Comparison of ENCODE assay signal across 16 cellular contexts in the genomic region with DNA sequence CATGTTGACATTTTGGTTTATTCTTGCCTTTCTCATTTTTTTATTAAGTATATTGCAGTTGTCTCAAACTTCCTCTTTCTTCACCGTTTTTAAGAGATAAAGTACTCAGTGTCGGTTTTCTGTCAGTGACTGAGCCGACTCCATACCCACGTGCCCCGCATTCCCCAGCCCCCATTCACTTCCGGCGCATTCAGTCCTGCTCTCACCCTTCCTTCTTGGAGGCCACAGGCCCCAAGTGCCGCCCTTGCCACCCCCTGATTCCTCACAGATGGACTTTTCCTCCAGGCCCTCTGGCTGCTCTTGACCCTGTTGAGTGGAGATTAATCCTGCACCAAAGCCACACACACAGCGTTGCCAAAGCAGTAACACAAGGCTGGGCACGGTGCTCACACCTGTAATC. TPM values are rescaled to one million over a fixed set of nuclear protein-coding genes. Genes with fewer than 3 reads are reported as not detected.
DNase-seq lines count a peak whose midpoint lies in the region; ATAC-seq lines count a peak whose summit lies in the region.
"Had no signal": no experiment of that assay in that cellular context is flagged by ENCODE, and none has a peak within 500 bp of the region (broad histone marks: within the 10 kb centered on the region; RNA-seq: fewer than 3 reads in every experiment).

No MANE protein-coding gene starts in this region.

- peak overlapping the region; percentile 92 for H3K27ac Mint-ChIP-seq in activated naive CD4-positive, alpha-beta T cell treated with anti-CD3 and anti-CD28 coated beads, Interleukin-2, amount 50 U/mL, for 24 hours
- H3K27ac Mint-ChIP-seq in activated naive CD8-positive, alpha-beta T cell treated with anti-CD3 and anti-CD28 coated beads, Interleukin-2, amount 50 U/mL, for 24 hours: peak overlapping the region; percentile 88
- H3K27ac Mint-ChIP-seq in stimulated activated naive CD8-positive, alpha-beta T cell treated with anti-CD3 and anti-CD28 coated beads, Interleukin-15, amount 100 ng/mL, for 72 hours: peak overlapping the region; percentile 91 to 96

- H3K36me3 Mint-ChIP-seq in activated naive CD4-positive, alpha-beta T cell treated with anti-CD3 and anti-CD28 coated beads, Interleukin-2, amount 50 U/mL, for 24 hours: peaks cover 33% of the 10 kb centered on the region
- peaks cover 71% of the 10 kb centered on the region for H3K36me3 Mint-ChIP-seq in activated naive CD8-positive, alpha-beta T cell treated with anti-CD3 and anti-CD28 coated beads, Interleukin-2, amount 50 U/mL, for 24 hours (ENCODE audit: low read depth)

- H3K4me1 Mint-ChIP-seq in activated naive CD4-positive, alpha-beta T cell treated with anti-CD3 and anti-CD28 coated beads, Interleukin-2, amount 50 U/mL, for 24 hours: peaks cover 31% of the 10 kb centered on the region
- peaks cover 36% of the 10 kb centered on the region for H3K4me1 Mint-ChIP-seq in activated naive CD8-positive, alpha-beta T cell treated with anti-CD3 and anti-CD28 coated beads, Interleukin-2, amount 50 U/mL, for 24 hours
- H3K4me1 Mint-ChIP-seq in stimulated activated naive CD8-positive, alpha-beta T cell treated with anti-CD3 and anti-CD28 coated beads, Interleukin-15, amount 100 ng/mL, for 72 hours: peaks cover 32% of the 10 kb centered on the region

- no peak for ATAC-seq in activated naive CD8-positive, alpha-beta T cell treated with anti-CD3 and anti-CD28 coated beads, Interleukin-2, amount 50 U/mL, for 24 hours
- ATAC-seq in stimulated activated naive CD8-positive, alpha-beta T cell treated with anti-CD3 and anti-CD28 coated beads, Interleukin-15, amount 100 ng/mL, for 72 hours: no peak
- no peak for ATAC-seq in GM19397 (IDR thresholded peaks at IDR 0.05; ENCODE audit: unreplicated experiment)

- no peaks in the 10 kb centered on the region for H3K9me3 Mint-ChIP-seq in activated naive CD4-positive, alpha-beta T cell treated with anti-CD3 and anti-CD28 coated beads, Interleukin-2, amount 50 U/mL, for 24 hours
- no peaks in the 10 kb centered on the region for H3K9me3 Mint-ChIP-seq in activated naive CD8-positive, alpha-beta T cell treated with anti-CD3 and anti-CD28 coated beads, Interleukin-2, amount 50 U/mL, for 24 hours
- no peaks in the 10 kb centered on the region for H3K9me3 Mint-ChIP-seq in stimulated activated naive CD8-positive, alpha-beta T cell treated with anti-CD3 and anti-CD28 coated beads, Interleukin-15, amount 100 ng/mL, for 72 hours

- no peak for DNase-seq in activated naive CD4-positive, alpha-beta T cell treated with anti-CD3 and anti-CD28 coated beads, Interleukin-2, amount 50 U/mL, for 16 hours
- DNase-seq in NOMO-1 (lab: John Stamatoyannopoulos, UW; ENCODE audit: unreplicated experiment in 2 of 2) (peak; percentile 86 to 88), NCI-H146 treated with DMSO at 0.1 percent for 48 hours (lab: John Stamatoyannopoulos, UW; ENCODE audit: unreplicated experiment) (no peak), HT-29 (ENCODE audit: low spot score) (no peak)
- DNase-seq in activated naive CD8-positive, alpha-beta T cell treated with anti-CD3 and anti-CD28 coated beads, Interleukin-2, amount 50 U/mL, for 24 hours: no peak
- no peak for DNase-seq in stimulated activated naive CD8-positive, alpha-beta T cell treated with anti-CD3 and anti-CD28 coated beads, Interleukin-15, amount 100 ng/mL, for 72 hours
- DNase-seq: activated T-cell treated with anti-CD3 and anti-CD28 coated beads for 4 hours; EL; NCI-H1048; RPMI8226; stimulated activated CD4-positive, alpha-beta T cell treated with anti-CD3 and anti-CD28 coated beads, Interleukin-4, amount 100 ng/mL, for 24 hours; stomach; T1000 had no signal

- H3K27me3 Mint-ChIP-seq in activated naive CD4-positive, alpha-beta T cell treated with anti-CD3 and anti-CD28 coated beads, Interleukin-2, amount 50 U/mL, for 24 hours: no peaks in the 10 kb centered on the region
- no peaks in the 10 kb centered on the region for H3K27me3 Mint-ChIP-seq in activated naive CD8-positive, alpha-beta T cell treated with anti-CD3 and anti-CD28 coated beads, Interleukin-2, amount 50 U/mL, for 24 hours
- no peaks in the 10 kb centered on the region for H3K27me3 Mint-ChIP-seq in stimulated activated naive CD8-positive, alpha-beta T cell treated with anti-CD3 and anti-CD28 coated beads, Interleukin-15, amount 100 ng/mL, for 72 hours

- H3K4me3 Mint-ChIP-seq in activated naive CD4-positive, alpha-beta T cell treated with anti-CD3 and anti-CD28 coated beads, Interleukin-2, amount 50 U/mL, for 24 hours: peak overlapping the region; percentile 44
- H3K4me3 Mint-ChIP-seq in activated naive CD8-positive, alpha-beta T cell treated with anti-CD3 and anti-CD28 coated beads, Interleukin-2, amount 50 U/mL, for 24 hours: peak overlapping the region; percentile 42
- peak overlapping the region; percentile 37 to 61 for H3K4me3 Mint-ChIP-seq in stimulated activated naive CD8-positive, alpha-beta T cell treated with anti-CD3 and anti-CD28 coated beads, Interleukin-15, amount 100 ng/mL, for 72 hours

RNA-seq across cellular contexts. Expression of gene DNAH10, which starts 19.1 kb away (rescaled TPM):
- total RNA-seq in HT-29 (2014; rRNA removed; shearing (Covaris generic)): under 0.01 TPM in 1 of 2 replicates, not detected in the other
- total RNA-seq: glomerular endothelial cell had no signal

RNA-seq across cellular contexts. Expression of gene ATP6V0A2, which starts 30.8 kb away (rescaled TPM):
- 28.6 and 34.8 TPM in 2 replicates for total RNA-seq in HT-29 (2014; rRNA removed; shearing (Covaris generic))

Comparison
In these comparisons a context has a peak if more than half of its experiments do, and no peak if none do; other contexts are left out.
1. DNase-seq: peak in NOMO-1 (2 of 2); none in activated naive CD4-positive, alpha-beta T cell treated with anti-CD3 and anti-CD28 coated beads, Interleukin-2, amount 50 U/mL, for 16 hours (single experiment), activated naive CD8-positive, alpha-beta T cell treated with anti-CD3 and anti-CD28 coated beads, Interleukin-2, amount 50 U/mL, for 24 hours (single experiment), stimulated activated naive CD8-positive, alpha-beta T cell treated with anti-CD3 and anti-CD28 coated beads, Interleukin-15, amount 100 ng/mL, for 72 hours (0 of 2), NCI-H146 treated with DMSO at 0.1 percent for 48 hours (single experiment) and HT-29 (single experiment).
2. Peak in every context shown above with its lines, with median percentiles within 50 percentile points of each other: H3K27ac Mint-ChIP-seq and H3K4me3 Mint-ChIP-seq.